ENCODE assay signal across 31 cellular contexts in genomic region chr2:138175066-138175465, GRCh38.
"Had no signal": no experiment of that assay in that cellular context is flagged by ENCODE, and none has a peak within 500 bp of the region (broad histone marks: within the 10 kb centered on the region; RNA-seq: fewer than 3 reads in every experiment).

No MANE protein-coding gene starts in this region.

- H3K27me3 ChIP-seq: ascending aorta, brain microvascular endothelial cell, dorsolateral prefrontal cortex, esophagus muscularis mucosa, foreskin keratinocyte, gastrocnemius medialis, heart left ventricle had no signal

- H3K27ac Mint-ChIP-seq: activated CD4-positive, alpha-beta memory T cell treated with anti-CD3 and anti-CD28 coated beads for 36 hours; activated CD4-positive, alpha-beta T cell treated with anti-CD3 and anti-CD28 coated beads for 36 hours; activated CD4-positive, alpha-beta T cell treated with anti-CD3 and anti-CD28 coated beads, Interleukin-2, amount 10 ng/mL, durations not matched to agents 24 days and 14 days; activated CD8-positive, alpha-beta memory T cell treated with anti-CD3 and anti-CD28 coated beads, Interleukin-2, amount 10 ng/mL, durations not matched to agents 7 days and 5 days; activated CD8-positive, alpha-beta T cell treated with anti-CD3 and anti-CD28 coated beads, Interleukin-2, amount 10 ng/mL, durations not matched to agents 7 days and 5 days; activated naive CD4-positive, alpha-beta T cell treated with anti-CD3 and anti-CD28 coated beads for 36 hours; activated naive CD4-positive, alpha-beta T cell treated with anti-CD3 and anti-CD28 coated beads, Interleukin-2, amount 50 U/mL, for 72 hours; activated naive CD8-positive, alpha-beta T cell treated with anti-CD3 and anti-CD28 coated beads, Interleukin-2, amount 10 ng/mL, durations not matched to agents 7 days and 5 days; activated T-helper 1 cell treated with anti-CD3 and anti-CD28 coated beads, Interleukin-12 subunit alpha, Interleukin-12 subunit beta, Interleukin-2, Interleukin-4 antibody, amounts not matched to agents 30 ng/mL and 10 ng/mL and 1 ng/mL, durations not matched to agents 14 hours and 24 hours and 36 hours; activated T-helper 2 cell treated with anti-CD3 and anti-CD28 coated beads, Interferon-gamma antibody, Interleukin-2, Interleukin-4, amounts not matched to agents 10 μg/mL and 5 μg/mL and 100 μg/mL, durations not matched to agents 14 hours and 24 hours and 36 hours; dendritic cell treated with granulocyte-macrophage colony-stimulating factor and Interleukin-4, amounts not matched to agents 40 ng/mL and 50 ng/mL, for 4 days; endodermal cell had no signal

- FAIRE-seq: bronchial epithelial cell had no signal

- H3K9me3 ChIP-seq: ascending aorta, esophagus muscularis mucosa, gastrocnemius medialis had no signal

- H3K36me3 Mint-ChIP-seq: activated CD4-positive, alpha-beta memory T cell treated with anti-CD3 and anti-CD28 coated beads for 36 hours; activated CD8-positive, alpha-beta memory T cell treated with anti-CD3 and anti-CD28 coated beads, Interleukin-2, amount 10 ng/mL, durations not matched to agents 7 days and 5 days; activated naive CD8-positive, alpha-beta T cell treated with anti-CD3 and anti-CD28 coated beads, Interleukin-2, amount 10 ng/mL, durations not matched to agents 7 days and 5 days had no signal

- H3K27ac ChIP-seq: ascending aorta, brain microvascular endothelial cell, coronary artery, dorsolateral prefrontal cortex, esophagus muscularis mucosa, foreskin keratinocyte, gastrocnemius medialis, heart left ventricle had no signal

- H3K36me3 ChIP-seq: ascending aorta, brain microvascular endothelial cell, esophagus muscularis mucosa, gastrocnemius medialis, heart left ventricle had no signal

- H3K27me3 Mint-ChIP-seq: activated CD4-positive, alpha-beta memory T cell treated with anti-CD3 and anti-CD28 coated beads for 36 hours; activated CD4-positive, alpha-beta T cell treated with anti-CD3 and anti-CD28 coated beads for 36 hours; activated CD4-positive, alpha-beta T cell treated with anti-CD3 and anti-CD28 coated beads, Interleukin-2, amount 10 ng/mL, durations not matched to agents 24 days and 14 days; activated CD8-positive, alpha-beta memory T cell treated with anti-CD3 and anti-CD28 coated beads, Interleukin-2, amount 10 ng/mL, durations not matched to agents 7 days and 5 days; activated naive CD8-positive, alpha-beta T cell treated with anti-CD3 and anti-CD28 coated beads, Interleukin-2, amount 10 ng/mL, durations not matched to agents 7 days and 5 days; central memory CD8-positive, alpha-beta T cell; dendritic cell treated with granulocyte-macrophage colony-stimulating factor and Interleukin-4, amounts not matched to agents 40 ng/mL and 50 ng/mL, for 4 days had no signal

- H3K4me1 ChIP-seq: ascending aorta, foreskin keratinocyte, gastrocnemius medialis, heart left ventricle had no signal

- H3K4me1 Mint-ChIP-seq: activated CD4-positive, alpha-beta T cell treated with anti-CD3 and anti-CD28 coated beads for 36 hours; activated CD4-positive, alpha-beta T cell treated with anti-CD3 and anti-CD28 coated beads, Interleukin-2, amount 10 ng/mL, durations not matched to agents 24 days and 14 days; activated CD8-positive, alpha-beta memory T cell treated with anti-CD3 and anti-CD28 coated beads, Interleukin-2, amount 10 ng/mL, durations not matched to agents 7 days and 5 days; activated naive CD8-positive, alpha-beta T cell treated with anti-CD3 and anti-CD28 coated beads, Interleukin-2, amount 10 ng/mL, durations not matched to agents 7 days and 5 days; central memory CD8-positive, alpha-beta T cell had no signal

- H3K4me3 Mint-ChIP-seq: activated CD4-positive, alpha-beta memory T cell treated with anti-CD3 and anti-CD28 coated beads for 36 hours; activated CD4-positive, alpha-beta T cell treated with anti-CD3 and anti-CD28 coated beads for 36 hours; activated CD4-positive, alpha-beta T cell treated with anti-CD3 and anti-CD28 coated beads, Interleukin-2, amount 10 ng/mL, durations not matched to agents 24 days and 14 days; activated CD8-positive, alpha-beta memory T cell treated with anti-CD3 and anti-CD28 coated beads, Interleukin-2, amount 10 ng/mL, durations not matched to agents 7 days and 5 days; activated CD8-positive, alpha-beta T cell treated with anti-CD3 and anti-CD28 coated beads, Interleukin-2, amount 10 ng/mL, durations not matched to agents 7 days and 5 days; activated naive CD4-positive, alpha-beta T cell treated with anti-CD3 and anti-CD28 coated beads for 36 hours; activated naive CD8-positive, alpha-beta T cell treated with anti-CD3 and anti-CD28 coated beads, Interleukin-2, amount 10 ng/mL, durations not matched to agents 7 days and 5 days; activated T-helper 1 cell treated with anti-CD3 and anti-CD28 coated beads, Interleukin-12 subunit alpha, Interleukin-12 subunit beta, Interleukin-2, Interleukin-4 antibody, amounts not matched to agents 30 ng/mL and 10 ng/mL and 1 ng/mL, durations not matched to agents 14 hours and 24 hours and 36 hours; central memory CD8-positive, alpha-beta T cell; dendritic cell treated with granulocyte-macrophage colony-stimulating factor and Interleukin-4, amounts not matched to agents 40 ng/mL and 50 ng/mL, for 4 days; endodermal cell had no signal

- H3K4me3 ChIP-seq: ascending aorta, coronary artery, dorsolateral prefrontal cortex, esophagus muscularis mucosa, gastrocnemius medialis, heart left ventricle had no signal

- DNase-seq: activated CD4-positive, alpha-beta memory T cell treated with anti-CD3 and anti-CD28 coated beads for 36 hours; activated CD4-positive, alpha-beta T cell treated with anti-CD3 and anti-CD28 coated beads for 36 hours; activated CD4-positive, alpha-beta T cell treated with anti-CD3 and anti-CD28 coated beads, Interleukin-2, amount 10 ng/mL, durations not matched to agents 24 days and 14 days; activated CD4-positive, CD25-positive, alpha-beta regulatory T cell; activated CD4-positive, CD25-positive, alpha-beta regulatory T cell treated with anti-CD3 and anti-CD28 coated beads, Interleukin-2, amount 50 U/mL, for 72 hours; activated CD8-positive, alpha-beta memory T cell treated with anti-CD3 and anti-CD28 coated beads, Interleukin-2, amount 10 ng/mL, durations not matched to agents 7 days and 5 days; activated CD8-positive, alpha-beta memory T cell treated with anti-CD3 and anti-CD28 coated beads, Interleukin-2, amount 50 U/mL, for 4 hours; activated CD8-positive, alpha-beta T cell treated with anti-CD3 and anti-CD28 coated beads, Interleukin-2, amount 10 ng/mL, durations not matched to agents 7 days and 5 days; activated effector memory CD4-positive, alpha-beta T cell treated with anti-CD3 and anti-CD28 coated beads, Interleukin-2, amount 50 U/mL, for 16 hours; activated naive CD4-positive, alpha-beta T cell treated with anti-CD3 and anti-CD28 coated beads for 36 hours; activated naive CD8-positive, alpha-beta T cell treated with anti-CD3 and anti-CD28 coated beads, Interleukin-2, amount 10 ng/mL, durations not matched to agents 7 days and 5 days; activated T-cell treated with anti-CD3 and anti-CD28 coated beads, Interleukin-2, amount 50 U/mL, for 1 hour; activated T-cell treated with anti-CD3 and anti-CD28 coated beads, Interleukin-2, amount 50 U/mL, for 48 hours; brain microvascular endothelial cell; dorsolateral prefrontal cortex; effector memory CD4-positive, alpha-beta T cell; endodermal cell; foreskin keratinocyte; gastrocnemius medialis; glutamatergic neuron; heart left ventricle; T-helper 2 cell had no signal

- H3K9me3 Mint-ChIP-seq: activated CD4-positive, alpha-beta T cell treated with anti-CD3 and anti-CD28 coated beads, Interleukin-2, amount 10 ng/mL, durations not matched to agents 24 days and 14 days; activated naive CD4-positive, alpha-beta T cell treated with anti-CD3 and anti-CD28 coated beads for 36 hours; activated naive CD8-positive, alpha-beta T cell treated with anti-CD3 and anti-CD28 coated beads, Interleukin-2, amount 10 ng/mL, durations not matched to agents 7 days and 5 days; dendritic cell treated with granulocyte-macrophage colony-stimulating factor and Interleukin-4, amounts not matched to agents 40 ng/mL and 50 ng/mL, for 4 days; endodermal cell had no signal

- ATAC-seq: activated CD4-positive, alpha-beta T cell treated with anti-CD3 and anti-CD28 coated beads for 36 hours; activated CD8-positive, alpha-beta memory T cell treated with anti-CD3 and anti-CD28 coated beads, Interleukin-2, amount 10 ng/mL, durations not matched to agents 7 days and 5 days; activated CD8-positive, alpha-beta T cell treated with anti-CD3 and anti-CD28 coated beads, Interleukin-2, amount 10 ng/mL, durations not matched to agents 7 days and 5 days; activated naive CD4-positive, alpha-beta T cell treated with anti-CD3 and anti-CD28 coated beads, Interleukin-2, amount 50 U/mL, for 72 hours; foreskin keratinocyte; gastrocnemius medialis; heart left ventricle had no signal
